Comparison of ENCODE assay signal across 31 cellular contexts in genomic region chr12:66352899-66353298, GRCh38.
"Had no signal": no experiment of that assay in that cellular context is flagged by ENCODE, and none has a peak within 500 bp of the region (broad histone marks: within the 10 kb centered on the region; RNA-seq: fewer than 3 reads in every experiment).

No MANE protein-coding gene starts in this region.

- DNase-seq: activated CD4-positive, alpha-beta memory T cell treated with anti-CD3 and anti-CD28 coated beads, Interleukin-2, amount 10 ng/mL, durations not matched to agents 7 days and 5 days; activated CD4-positive, alpha-beta T cell treated with anti-CD3 and anti-CD28 coated beads for 1 hour; activated CD4-positive, alpha-beta T cell treated with anti-CD3 and anti-CD28 coated beads, Interleukin-2, amount 50 U/mL, for 48 hours; activated CD4-positive, CD25-positive, alpha-beta regulatory T cell; activated CD8-positive, alpha-beta memory T cell treated with anti-CD3 and anti-CD28 coated beads for 24 hours; activated CD8-positive, alpha-beta memory T cell treated with anti-CD3 and anti-CD28 coated beads, Interleukin-2, amount 10 ng/mL, durations not matched to agents 7 days and 5 days; activated CD8-positive, alpha-beta memory T cell treated with anti-CD3 and anti-CD28 coated beads, Interleukin-2, amount 50 U/mL, for 48 hours; activated effector memory CD4-positive, alpha-beta T cell treated with anti-CD3 and anti-CD28 coated beads, Interleukin-2, amount 50 U/mL, for 16 hours; activated gamma-delta T cell treated with Interleukin-2 at 50 U/mL for 16 hours; activated naive CD4-positive, alpha-beta T cell; activated naive CD4-positive, alpha-beta T cell treated with anti-CD3 and anti-CD28 coated beads, Interleukin-2, amount 50 U/mL, for 16 hours; activated T-cell treated with anti-CD3 and anti-CD28 coated beads, Interleukin-2, amount 50 U/mL, for 24 hours; activated T-cell treated with anti-CD3 and anti-CD28 coated beads, Interleukin-2, amount 50 U/mL, for 48 hours; amniotic stem cell; aorta; central memory CD4-positive, alpha-beta T cell; T-helper 1 cell; T1000 had no signal

- H3K4me1 ChIP-seq: adrenal gland, body of pancreas, breast epithelium had no signal

- H3K27ac ChIP-seq: adrenal gland, body of pancreas, brain microvascular endothelial cell, breast epithelium, WERI-Rb-1 had no signal

- H3K27ac Mint-ChIP-seq: activated CD4-positive, alpha-beta memory T cell treated with anti-CD3 and anti-CD28 coated beads, Interleukin-2, amount 10 ng/mL, durations not matched to agents 7 days and 5 days; activated CD4-positive, alpha-beta T cell treated with anti-CD3 and anti-CD28 coated beads for 36 hours; activated CD4-positive, alpha-beta T cell treated with anti-CD3 and anti-CD28 coated beads, Interleukin-2, amount 10 ng/mL, durations not matched to agents 7 days and 5 days; activated CD8-positive, alpha-beta memory T cell treated with anti-CD3 and anti-CD28 coated beads, Interleukin-2, amount 10 ng/mL, durations not matched to agents 7 days and 5 days; activated CD8-positive, alpha-beta T cell treated with anti-CD3 and anti-CD28 coated beads, Interleukin-2, amount 10 ng/mL, durations not matched to agents 7 days and 5 days; activated naive CD4-positive, alpha-beta T cell treated with anti-CD3 and anti-CD28 coated beads for 36 hours; activated T-cell treated with anti-CD3 and anti-CD28 coated beads, Interleukin-2, amount 50 U/mL, for 24 hours; T-helper 1 cell treated with Interleukin-12 subunit alpha and Interleukin-12 subunit beta and Interleukin-4 antibody, amounts not matched to agents 30 μg/mL and 1 μg/mL, for 36 hours; WTC11 had no signal

- H3K27me3 Mint-ChIP-seq: activated CD4-positive, alpha-beta memory T cell treated with anti-CD3 and anti-CD28 coated beads, Interleukin-2, amount 10 ng/mL, durations not matched to agents 7 days and 5 days; activated CD4-positive, alpha-beta T cell treated with anti-CD3 and anti-CD28 coated beads for 36 hours; activated CD4-positive, alpha-beta T cell treated with anti-CD3 and anti-CD28 coated beads, Interleukin-2, amount 10 ng/mL, durations not matched to agents 7 days and 5 days; activated CD8-positive, alpha-beta memory T cell treated with anti-CD3 and anti-CD28 coated beads, Interleukin-2, amount 10 ng/mL, durations not matched to agents 7 days and 5 days; activated T-cell treated with anti-CD3 and anti-CD28 coated beads, Interleukin-2, amount 50 U/mL, for 24 hours had no signal

- H3K27me3 ChIP-seq: adrenal gland, body of pancreas, brain microvascular endothelial cell, breast epithelium had no signal

- H3K4me3 ChIP-seq: adrenal gland, body of pancreas, breast epithelium had no signal

- H3K9me3 Mint-ChIP-seq: activated CD4-positive, alpha-beta memory T cell treated with anti-CD3 and anti-CD28 coated beads, Interleukin-2, amount 10 ng/mL, durations not matched to agents 7 days and 5 days; activated CD4-positive, alpha-beta T cell treated with anti-CD3 and anti-CD28 coated beads, Interleukin-2, amount 10 ng/mL, durations not matched to agents 7 days and 5 days; activated naive CD4-positive, alpha-beta T cell treated with anti-CD3 and anti-CD28 coated beads for 36 hours; activated naive CD4-positive, alpha-beta T cell treated with anti-CD3 and anti-CD28 coated beads, Interleukin-2, amount 50 U/mL, for 72 hours; activated T-cell treated with anti-CD3 and anti-CD28 coated beads, Interleukin-2, amount 50 U/mL, for 24 hours; T-helper 1 cell treated with Interleukin-12 subunit alpha and Interleukin-12 subunit beta and Interleukin-4 antibody, amounts not matched to agents 30 μg/mL and 1 μg/mL, for 36 hours; WTC11 had no signal

- H3K4me1 Mint-ChIP-seq: activated CD4-positive, alpha-beta memory T cell treated with anti-CD3 and anti-CD28 coated beads, Interleukin-2, amount 10 ng/mL, durations not matched to agents 7 days and 5 days; activated CD4-positive, alpha-beta T cell treated with anti-CD3 and anti-CD28 coated beads for 36 hours; activated CD4-positive, alpha-beta T cell treated with anti-CD3 and anti-CD28 coated beads, Interleukin-2, amount 10 ng/mL, durations not matched to agents 7 days and 5 days; activated CD8-positive, alpha-beta memory T cell treated with anti-CD3 and anti-CD28 coated beads, Interleukin-2, amount 10 ng/mL, durations not matched to agents 7 days and 5 days had no signal

- H3K4me3 Mint-ChIP-seq: activated CD4-positive, alpha-beta memory T cell treated with anti-CD3 and anti-CD28 coated beads, Interleukin-2, amount 10 ng/mL, durations not matched to agents 7 days and 5 days; activated CD4-positive, alpha-beta T cell treated with anti-CD3 and anti-CD28 coated beads for 36 hours; activated CD4-positive, alpha-beta T cell treated with anti-CD3 and anti-CD28 coated beads, Interleukin-2, amount 10 ng/mL, durations not matched to agents 7 days and 5 days; activated CD8-positive, alpha-beta memory T cell treated with anti-CD3 and anti-CD28 coated beads, Interleukin-2, amount 10 ng/mL, durations not matched to agents 7 days and 5 days; activated CD8-positive, alpha-beta T cell treated with anti-CD3 and anti-CD28 coated beads, Interleukin-2, amount 10 ng/mL, durations not matched to agents 7 days and 5 days; activated naive CD4-positive, alpha-beta T cell treated with anti-CD3 and anti-CD28 coated beads for 36 hours; activated T-cell treated with anti-CD3 and anti-CD28 coated beads, Interleukin-2, amount 50 U/mL, for 24 hours; T-helper 1 cell treated with Interleukin-12 subunit alpha and Interleukin-12 subunit beta and Interleukin-4 antibody, amounts not matched to agents 30 μg/mL and 1 μg/mL, for 36 hours; WTC11 had no signal

- ATAC-seq: activated CD4-positive, alpha-beta T cell treated with anti-CD3 and anti-CD28 coated beads for 36 hours; activated CD4-positive, CD25-positive, alpha-beta regulatory T cell treated with anti-CD3 and anti-CD28 coated beads, Interleukin-2, amount 50 U/mL, for 24 hours; activated CD8-positive, alpha-beta memory T cell treated with anti-CD3 and anti-CD28 coated beads, Interleukin-2, amount 10 ng/mL, durations not matched to agents 7 days and 5 days; activated CD8-positive, alpha-beta T cell treated with anti-CD3 and anti-CD28 coated beads, Interleukin-2, amount 10 ng/mL, durations not matched to agents 7 days and 5 days; activated naive CD4-positive, alpha-beta T cell treated with anti-CD3 and anti-CD28 coated beads, Interleukin-2, amount 50 U/mL, for 72 hours; body of pancreas had no signal

- H3K36me3 ChIP-seq: adrenal gland, brain microvascular endothelial cell, breast epithelium had no signal

- H3K9me3 ChIP-seq: adrenal gland, body of pancreas, breast epithelium had no signal
